1 cellular context compared by ENCODE assay signal in the genomic region with DNA sequence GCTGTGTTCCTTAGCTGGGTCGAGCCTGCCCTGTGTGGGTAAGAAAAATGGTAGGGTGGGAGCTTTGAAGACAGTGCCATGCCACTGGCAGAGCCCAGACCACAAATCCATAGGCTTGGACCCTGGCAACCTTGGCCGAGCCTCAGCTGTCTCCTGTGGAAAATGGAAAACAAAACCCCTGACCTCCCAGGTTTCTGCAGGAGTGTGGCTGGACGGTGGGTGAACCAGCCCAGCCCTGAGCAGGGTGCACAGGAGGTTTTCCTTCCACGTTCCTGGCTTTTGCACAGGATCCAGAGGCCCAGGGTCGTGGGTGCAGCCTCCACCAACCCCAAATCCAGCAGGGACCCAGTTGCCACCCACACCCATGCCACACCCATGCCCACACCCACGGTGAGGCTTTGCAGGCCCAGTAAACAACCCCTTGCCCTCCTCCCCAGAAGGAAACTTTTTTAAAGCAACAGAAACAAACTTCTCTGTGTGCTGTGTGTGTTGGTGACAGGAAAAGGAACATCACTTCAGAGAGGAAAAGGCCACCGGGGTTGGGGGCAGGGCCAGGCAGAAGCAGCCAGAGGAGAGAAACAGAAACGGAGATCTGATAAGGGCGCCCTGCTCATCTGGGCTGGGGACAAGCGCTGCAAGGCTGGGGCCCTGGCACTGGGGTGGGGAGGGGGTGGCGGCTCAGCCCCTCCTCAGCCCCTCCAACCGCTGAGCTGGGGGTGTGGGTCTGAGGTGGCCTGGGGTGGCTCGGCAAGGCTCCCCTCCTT.
A peak's percentile ranks its signal among the peaks of the same experiment; 100 is the strongest.
TF ChIP-seq lines count a peak whose summit lies in the region.

No MANE protein-coding gene starts in this region.

TF ChIP-seq in K562, 482 proteins besides CTCF, POLR2A, EP300 and RAD21 (continued from another document and continues in another):
- TF ChIP-seq ZNF407 (IDR thresholded peaks at IDR 0.05; ENCODE audit: low read depth), result no peak
- TF ChIP-seq ZFPM2 (CRISPR knock-in tag; IDR thresholded peaks at IDR 0.05), result no peak
- no peak for TF ChIP-seq ZNF695 (CRISPR knock-in tag; IDR thresholded peaks at IDR 0.05)
- TF ChIP-seq ZNF212 (CRISPR knock-in tag; IDR thresholded peaks at IDR 0.05), result 0 out of 2 replicates have a peak, but pooled peaks have one; percentile 46
- no peak for TF ChIP-seq BHLHE40 (IDR thresholded peaks at IDR 0.05; ENCODE audit: low read length)
- no peak for TF ChIP-seq ZBTB43 (CRISPR knock-in tag; IDR thresholded peaks at IDR 0.05)
- no peak for TF ChIP-seq SMAD2 (IDR thresholded peaks at IDR 0.05; ENCODE audit: low read depth, low read length)
- TF ChIP-seq ZFP30 (CRISPR knock-in tag; IDR thresholded peaks at IDR 0.05; ENCODE audit: borderline replicate concordance), result no peak
- TF ChIP-seq ZBTB17 (CRISPR knock-in tag; IDR thresholded peaks at IDR 0.05), result peak; percentile 91
- TF ChIP-seq DNMT1 (IDR thresholded peaks at IDR 0.05), result no peak
- TF ChIP-seq MEIS2 (IDR thresholded peaks at IDR 0.05; ENCODE audit: partially characterized antibody), result no peak
- TF ChIP-seq MBD1 (CRISPR knock-in tag; IDR thresholded peaks at IDR 0.05), result no peak
- TF ChIP-seq TCF7 (IDR thresholded peaks at IDR 0.05; ENCODE audit: borderline replicate concordance), result 0 out of 2 replicates have a peak, but pooled peaks have one; percentile 8
- TF ChIP-seq, protein P1, sequence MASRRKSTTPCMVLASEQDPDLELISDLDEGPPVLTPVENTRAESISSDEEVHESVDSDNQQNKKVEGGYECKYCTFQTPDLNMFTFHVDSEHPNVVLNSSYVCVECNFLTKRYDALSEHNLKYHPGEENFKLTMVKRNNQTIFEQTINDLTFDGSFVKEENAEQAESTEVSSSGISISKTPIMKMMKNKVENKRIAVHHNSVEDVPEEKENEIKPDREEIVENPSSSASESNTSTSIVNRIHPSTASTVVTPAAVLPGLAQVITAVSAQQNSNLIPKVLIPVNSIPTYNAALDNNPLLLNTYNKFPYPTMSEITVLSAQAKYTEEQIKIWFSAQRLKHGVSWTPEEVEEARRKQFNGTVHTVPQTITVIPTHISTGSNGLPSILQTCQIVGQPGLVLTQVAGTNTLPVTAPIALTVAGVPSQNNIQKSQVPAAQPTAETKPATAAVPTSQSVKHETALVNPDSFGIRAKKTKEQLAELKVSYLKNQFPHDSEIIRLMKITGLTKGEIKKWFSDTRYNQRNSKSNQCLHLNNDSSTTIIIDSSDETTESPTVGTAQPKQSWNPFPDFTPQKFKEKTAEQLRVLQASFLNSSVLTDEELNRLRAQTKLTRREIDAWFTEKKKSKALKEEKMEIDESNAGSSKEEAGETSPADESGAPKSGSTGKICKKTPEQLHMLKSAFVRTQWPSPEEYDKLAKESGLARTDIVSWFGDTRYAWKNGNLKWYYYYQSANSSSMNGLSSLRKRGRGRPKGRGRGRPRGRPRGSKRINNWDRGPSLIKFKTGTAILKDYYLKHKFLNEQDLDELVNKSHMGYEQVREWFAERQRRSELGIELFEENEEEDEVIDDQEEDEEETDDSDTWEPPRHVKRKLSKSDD (conservative IDR thresholded peaks at IDR 0.05; ENCODE audit: low read length), result no peak
- TF ChIP-seq BACH1 (tag; IDR thresholded peaks at IDR 0.05), result no peak
- TF ChIP-seq, protein P2, sequence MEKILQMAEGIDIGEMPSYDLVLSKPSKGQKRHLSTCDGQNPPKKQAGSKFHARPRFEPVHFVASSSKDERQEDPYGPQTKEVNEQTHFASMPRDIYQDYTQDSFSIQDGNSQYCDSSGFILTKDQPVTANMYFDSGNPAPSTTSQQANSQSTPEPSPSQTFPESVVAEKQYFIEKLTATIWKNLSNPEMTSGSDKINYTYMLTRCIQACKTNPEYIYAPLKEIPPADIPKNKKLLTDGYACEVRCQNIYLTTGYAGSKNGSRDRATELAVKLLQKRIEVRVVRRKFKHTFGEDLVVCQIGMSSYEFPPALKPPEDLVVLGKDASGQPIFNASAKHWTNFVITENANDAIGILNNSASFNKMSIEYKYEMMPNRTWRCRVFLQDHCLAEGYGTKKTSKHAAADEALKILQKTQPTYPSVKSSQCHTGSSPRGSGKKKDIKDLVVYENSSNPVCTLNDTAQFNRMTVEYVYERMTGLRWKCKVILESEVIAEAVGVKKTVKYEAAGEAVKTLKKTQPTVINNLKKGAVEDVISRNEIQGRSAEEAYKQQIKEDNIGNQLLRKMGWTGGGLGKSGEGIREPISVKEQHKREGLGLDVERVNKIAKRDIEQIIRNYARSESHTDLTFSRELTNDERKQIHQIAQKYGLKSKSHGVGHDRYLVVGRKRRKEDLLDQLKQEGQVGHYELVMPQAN (IDR thresholded peaks at IDR 0.05; ENCODE audit: borderline replicate concordance), result no peak
- no peak for TF ChIP-seq ZNF512 (tag; IDR thresholded peaks at IDR 0.05)
- TF ChIP-seq, protein P3, sequence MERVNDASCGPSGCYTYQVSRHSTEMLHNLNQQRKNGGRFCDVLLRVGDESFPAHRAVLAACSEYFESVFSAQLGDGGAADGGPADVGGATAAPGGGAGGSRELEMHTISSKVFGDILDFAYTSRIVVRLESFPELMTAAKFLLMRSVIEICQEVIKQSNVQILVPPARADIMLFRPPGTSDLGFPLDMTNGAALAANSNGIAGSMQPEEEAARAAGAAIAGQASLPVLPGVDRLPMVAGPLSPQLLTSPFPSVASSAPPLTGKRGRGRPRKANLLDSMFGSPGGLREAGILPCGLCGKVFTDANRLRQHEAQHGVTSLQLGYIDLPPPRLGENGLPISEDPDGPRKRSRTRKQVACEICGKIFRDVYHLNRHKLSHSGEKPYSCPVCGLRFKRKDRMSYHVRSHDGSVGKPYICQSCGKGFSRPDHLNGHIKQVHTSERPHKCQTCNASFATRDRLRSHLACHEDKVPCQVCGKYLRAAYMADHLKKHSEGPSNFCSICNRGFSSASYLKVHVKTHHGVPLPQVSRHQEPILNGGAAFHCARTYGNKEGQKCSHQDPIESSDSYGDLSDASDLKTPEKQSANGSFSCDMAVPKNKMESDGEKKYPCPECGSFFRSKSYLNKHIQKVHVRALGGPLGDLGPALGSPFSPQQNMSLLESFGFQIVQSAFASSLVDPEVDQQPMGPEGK (CRISPR knock-in tag; IDR thresholded peaks at IDR 0.05; ENCODE audit: borderline replicate concordance), result no peak
- peak; percentile 68 for TF ChIP-seq ZNF395 (CRISPR knock-in tag; IDR thresholded peaks at IDR 0.05)
- no peak for TF ChIP-seq SREBF1 (IDR thresholded peaks at IDR 0.05; ENCODE audit: borderline replicate concordance, low read depth, low read length)
- TF ChIP-seq ETV1 (tag; conservative IDR thresholded peaks at IDR 0.05; ENCODE audit: low read depth), result no peak
- TF ChIP-seq KLF1 (tag; IDR thresholded peaks at IDR 0.05), result no peak
- TF ChIP-seq ELF1 (tag; IDR thresholded peaks at IDR 0.05), result peak; percentile 42; the same call in 1 of the 2 replicates
- no peak for TF ChIP-seq YY1 (IDR thresholded peaks at IDR 0.05; ENCODE audit: borderline replicate concordance in 1 of 3, control insufficient read depth in 1 of 3, extremely low read depth in 1 of 3, insufficient read depth in 3 of 3, insufficient read length in 1 of 3, insufficient replicate concordance in 2 of 3, low read depth in 1 of 3, low read length in 2 of 3)
- TF ChIP-seq CSDE1 (IDR thresholded peaks at IDR 0.05), result no peak
- TF ChIP-seq HMG20A (CRISPR knock-in tag; conservative IDR thresholded peaks at IDR 0.05), result no peak
- no peak for TF ChIP-seq HNRNPK (IDR thresholded peaks at IDR 0.05; ENCODE audit: low read depth, low read length, poor library complexity, severe bottlenecking)
